1 cellular context compared by ENCODE assay signal in genomic region chr14:22505309-22505708, GRCh38.
TF ChIP-seq lines count a peak whose summit lies in the region.

No MANE protein-coding gene starts in this region.

TF ChIP-seq in GM12878, 131 proteins besides CTCF, POLR2A, EP300 and RAD21:
- TF ChIP-seq ZSCAN29 (IDR thresholded peaks at IDR 0.05) (peak; percentile 95), ZBTB11 (CRISPR knock-in tag; IDR thresholded peaks at IDR 0.05) (0 out of 2 replicates have a peak, but pooled peaks have one; percentile 26), USF1 (IDR thresholded peaks at IDR 0.05; ENCODE audit: borderline replicate concordance, extremely low read length, insufficient read depth, low read depth, low read length) (no peak), PRDM15 (CRISPR knock-in tag; IDR thresholded peaks at IDR 0.05) (no peak), POLR2AphosphoS2 (IDR thresholded peaks at IDR 0.05; ENCODE audit: low read depth, low read length) (peak; percentile 33; the same call in 1 of the 2 replicates), POU2F2 (IDR thresholded peaks at IDR 0.05; ENCODE audit: borderline replicate concordance, low read depth, low read length) (no peak), CHD1 (IDR thresholded peaks at IDR 0.05; ENCODE audit: low read depth, low read length) (0 out of 2 replicates have a peak, but pooled peaks have one; percentile 74), PAX8 (IDR thresholded peaks at IDR 0.05) (no peak), TCF3 (IDR thresholded peaks at IDR 0.05; ENCODE audit: borderline replicate concordance, insufficient read depth, low read depth, low read length) (no peak), SMAD5 (IDR thresholded peaks at IDR 0.05; ENCODE audit: low read depth) (peak; percentile 10; the same call in 1 of the 2 replicates), TCF7 (IDR thresholded peaks at IDR 0.05; ENCODE audit: borderline replicate concordance) (no peak)
